ENCODE assay signal across 26 cellular contexts in the genomic region with DNA sequence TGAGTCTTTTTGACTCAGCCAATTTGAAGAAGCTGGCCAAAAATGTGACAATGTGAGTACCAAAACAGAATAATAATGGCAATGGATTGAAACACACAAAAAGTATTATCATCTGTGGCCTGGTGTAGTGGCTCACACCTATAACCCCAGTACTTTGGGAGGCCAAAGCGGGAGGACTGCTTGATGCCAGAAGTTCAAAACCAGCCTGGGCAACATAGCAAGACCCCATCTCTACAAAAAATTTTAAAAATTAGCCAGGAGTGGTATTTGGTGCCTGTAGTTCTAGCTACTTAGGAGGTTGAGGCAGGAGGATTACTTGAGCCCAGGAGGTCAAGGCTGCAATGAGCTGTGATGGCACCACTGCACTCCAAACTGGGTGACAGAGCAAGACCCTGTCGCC.
"Had no signal": no experiment of that assay in that cellular context is flagged by ENCODE, and none has a peak within 500 bp of the region (broad histone marks: within the 10 kb centered on the region; RNA-seq: fewer than 3 reads in every experiment).

No MANE protein-coding gene starts in this region.

- H3K9me3 ChIP-seq: colonic mucosa, esophagus squamous epithelium, gastrocnemius medialis, left lung, lower lobe of right lung, mucosa of descending colon had no signal

- H3K4me3 ChIP-seq: colonic mucosa, esophagus squamous epithelium, gastrocnemius medialis, heart right ventricle, left lung, lower lobe of right lung, mucosa of descending colon had no signal

- ATAC-seq: effector memory CD8-positive, alpha-beta T cell; esophagus mucosa; gastrocnemius medialis; heart right ventricle; left cardiac atrium; left lung; left ventricle myocardium superior; lower lobe of right lung; mucosa of descending colon had no signal

- H3K27ac ChIP-seq: colonic mucosa, epithelial cell of prostate, esophagus squamous epithelium, gastrocnemius medialis, heart right ventricle, left lung, lower lobe of right lung had no signal

- FAIRE-seq: endometrium, islet of Langerhans, keratinocyte had no signal

- H3K4me1 ChIP-seq: colonic mucosa, esophagus squamous epithelium, left lung, lower lobe of right lung had no signal

- H3K36me3 ChIP-seq: colonic mucosa had no signal

- H3K27me3 ChIP-seq: colonic mucosa, esophagus squamous epithelium, gastrocnemius medialis, heart right ventricle, left lung had no signal

- DNase-seq: colonic mucosa; cortex of kidney; effector CD8-positive, alpha-beta T cell; effector memory CD8-positive, alpha-beta T cell; endodermal cell; erythroblast; esophagus squamous epithelium; foreskin fibroblast; foreskin melanocyte; gastrocnemius medialis; glutamatergic neuron; head of caudate nucleus; heart right ventricle; hippocampal formation; left cardiac atrium; left lung; left ventricle myocardium superior; lower lobe of right lung; mesenchymal stem cell; mucosa of descending colon; naive B cell had no signal
